ENCODE assay signal across 11 cellular contexts in the genomic region with DNA sequence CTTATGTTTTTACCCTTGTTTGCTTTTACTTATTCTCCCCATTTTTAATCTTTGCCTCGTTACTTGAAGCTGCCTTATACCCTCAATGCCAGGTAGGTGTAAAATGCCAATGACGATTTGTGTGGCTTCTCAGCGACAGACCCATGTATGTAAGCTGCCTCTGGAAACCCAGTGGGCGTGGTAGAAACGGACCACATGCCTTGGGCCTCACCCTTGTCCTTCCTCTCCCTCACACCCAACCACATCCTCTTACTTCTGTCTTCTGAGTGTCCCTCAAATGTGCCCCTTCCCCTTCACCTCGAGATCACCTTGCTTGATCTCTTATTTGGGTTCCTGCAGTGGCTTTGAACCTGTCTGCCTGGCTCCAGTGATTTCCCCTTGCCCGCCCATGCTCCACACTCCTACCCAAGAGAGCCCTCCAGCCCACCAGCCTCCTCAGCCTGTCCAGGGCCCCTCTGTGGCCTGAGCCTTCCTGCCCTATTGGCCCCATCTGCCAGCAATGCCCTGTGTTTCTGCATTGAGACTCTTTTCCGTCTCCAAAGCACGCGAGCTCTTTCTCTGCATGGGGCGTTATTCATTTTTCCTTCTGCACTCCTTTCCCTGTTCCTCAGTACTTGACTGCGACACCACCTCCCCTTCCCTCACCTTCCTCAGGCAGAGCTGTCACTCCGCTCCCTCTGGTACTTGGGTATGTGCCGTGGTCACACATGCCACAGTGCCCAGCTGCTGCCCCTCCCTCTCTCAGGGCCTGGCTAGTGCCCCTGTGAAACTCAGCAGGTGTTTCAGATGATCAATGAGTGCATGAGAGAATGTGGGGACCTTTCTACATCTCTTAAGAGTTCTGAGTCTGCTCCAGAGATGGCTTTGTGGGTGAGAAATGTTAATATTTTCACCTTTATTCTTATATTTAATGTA.
DNase-seq lines count a peak whose midpoint lies in the region; ATAC-seq and TF ChIP-seq lines count a peak whose summit lies in the region.
"Had no signal": no experiment of that assay in that cellular context is flagged by ENCODE, and none has a peak within 500 bp of the region (broad histone marks: within the 10 kb centered on the region; RNA-seq: fewer than 3 reads in every experiment).

No MANE protein-coding gene starts in this region.

- H3K27ac Mint-ChIP-seq in MCF 10A (ENCODE audit: low read depth, unreplicated experiment) (peak overlapping the region; percentile 53), WTC11 (peak overlapping the region; percentile 10), memory B cell (peak overlapping the region; percentile 33)

- H3K27me3 Mint-ChIP-seq in MCF 10A (ENCODE audit: insufficient read depth, unreplicated experiment) (no peaks in the 10 kb centered on the region), WTC11 (ENCODE audit: low read depth) (no peaks in the 10 kb centered on the region), memory B cell (no peaks in the 10 kb centered on the region)

- H3K36me3 Mint-ChIP-seq in MCF 10A (ENCODE audit: insufficient read depth, unreplicated experiment) (no peaks in the 10 kb centered on the region), WTC11 (no peaks in the 10 kb centered on the region), memory B cell (no peaks in the 10 kb centered on the region)

- H3K27me3 ChIP-seq in breast epithelium (no peaks in the 10 kb centered on the region), heart right ventricle (no peaks in the 10 kb centered on the region)

- CTCF ChIA-PET in MCF 10A (lab: Yijun Ruan, JAX) = interaction anchor here (0.6 to 4.7 kb wide), 6 partner anchors 14 to 572 kb away, joined by 4 to 20 read pairs (median 5); no protein-coding TSS in a partner anchor
- CTCF ChIA-PET in WTC11 (lab: Charles Lee) = interaction anchor here (0.9 kb wide), 1 partner anchor 116 kb away, joined by 3 read pairs; no protein-coding TSS in a partner anchor

- H3K36me3 ChIP-seq in breast epithelium (no peaks in the 10 kb centered on the region), heart right ventricle (no peaks in the 10 kb centered on the region)

- BruUV-seq in MCF 10A (replicated peaks; lab: Mats Ljungman, UMichigan) = no TSS peak

- DNase-seq in MCF 10A (ENCODE audit: unreplicated experiment) = no peak
- no peak for DNase-seq in breast epithelium (ENCODE audit: low spot score in 2 of 2)
- no peak for DNase-seq in WTC11 (ENCODE audit: low spot score)
- no peak for DNase-seq in memory B cell (ENCODE audit: low spot score in 2 of 2)
- no peak for DNase-seq in heart right ventricle
- DNase-seq in AML-193 (lab: John Stamatoyannopoulos, UW) = no peak
- DNase-seq in NCI-H1105 treated with DMSO at 0.1 percent for 48 hours (lab: John Stamatoyannopoulos, UW) = no peak
- DNase-seq: left colon, NCI-H2227 treated with DMSO at 0.1 percent for 48 hours, PC-3 had no signal

- H3K4me1 ChIP-seq in breast epithelium = no peaks in the 10 kb centered on the region
- H3K4me1 ChIP-seq in heart right ventricle = peaks cover 0 to 32% (median 14%) of the 10 kb centered on the region in 9 donors

- H3K4me3 ChIP-seq in breast epithelium (no peak overlapping the region), heart right ventricle (no peak overlapping the region)

- no peaks in the 10 kb centered on the region for H3K9me3 ChIP-seq in breast epithelium
- no peaks in the 10 kb centered on the region for H3K9me3 ChIP-seq in heart right ventricle

- H3K4me3 Mint-ChIP-seq in MCF 10A (ENCODE audit: unreplicated experiment) (no peak overlapping the region), WTC11 (no peak overlapping the region), memory B cell (no peak overlapping the region)

- ATAC-seq in WTC11 (no peak), memory B cell (ENCODE audit: low read depth) (no peak), GM21786 (IDR thresholded peaks at IDR 0.05; ENCODE audit: unreplicated experiment) (no peak), heart right ventricle (no peak)
- ATAC-seq: PC-3 had no signal

- H3K4me1 Mint-ChIP-seq in MCF 10A (ENCODE audit: insufficient read depth, unreplicated experiment) = peaks cover 22% of the 10 kb centered on the region
- H3K4me1 Mint-ChIP-seq in WTC11 = peaks cover 54% of the 10 kb centered on the region
- H3K4me1 Mint-ChIP-seq in memory B cell = peaks cover 32% of the 10 kb centered on the region

- TF ChIP-seq CTCF in MCF 10A (IDR thresholded peaks at IDR 0.05; ENCODE audit: unreplicated experiment) (no peak), breast epithelium (IDR thresholded peaks at IDR 0.05) (no peak), WTC11 (IDR thresholded peaks at IDR 0.05) (no peak), heart right ventricle (IDR thresholded peaks at IDR 0.05) (no peak)

- whole genome bisulfite sequencing in heart right ventricle, 2 donors = 90 to 93% methylated on average over 14 of the region's 14 CpGs

- H3K9me3 Mint-ChIP-seq in MCF 10A (ENCODE audit: unreplicated experiment) (no peaks in the 10 kb centered on the region), WTC11 (no peaks in the 10 kb centered on the region), memory B cell (no peaks in the 10 kb centered on the region)

- intact Hi-C loops in MCF 10A (cut with micrococcal nuclease) (loop anchor here (5.0 to 10.0 kb wide), 3 partner anchors 312 to 804 kb away; no protein-coding TSS in a partner anchor), breast epithelium (cut with DNase I; ENCODE audit: low total_unique reads) (no loop called here), heart right ventricle (cut with DNase I) (loop anchor here (5.0 to 10.0 kb wide), 11 partner anchors 83 to 997 kb away; a partner anchor contains a TSS)

- POLR2A ChIA-PET in MCF 10A (lab: Yijun Ruan, JAX) = interaction anchor here (2.0 kb wide), 1 partner anchor 55 kb away, joined by 4 read pairs; no protein-coding TSS in a partner anchor
- POLR2A ChIA-PET in WTC11 (lab: Charles Lee) = no interaction called here

- TF ChIP-seq POLR2A in breast epithelium (IDR thresholded peaks at IDR 0.05) = no peak

- H3K27ac ChIP-seq in breast epithelium (no peak overlapping the region), heart right ventricle (no peak overlapping the region)

TF ChIP-seq in WTC11, 78 proteins besides CTCF, POLR2A, EP300 and RAD21:
- TF ChIP-seq OVOL2 (CRISPR knock-in tag; IDR thresholded peaks at IDR 0.05; ENCODE audit: borderline replicate concordance) (no peak), RELA (CRISPR knock-in tag; IDR thresholded peaks at IDR 0.05; ENCODE audit: borderline replicate concordance) (no peak), TEAD1 (CRISPR knock-in tag; IDR thresholded peaks at IDR 0.05) (no peak), FOXJ3 (CRISPR knock-in tag; IDR thresholded peaks at IDR 0.05; ENCODE audit: borderline replicate concordance) (no peak), PRRX2 (CRISPR knock-in tag; IDR thresholded peaks at IDR 0.05) (no peak), CREM (CRISPR knock-in tag; IDR thresholded peaks at IDR 0.05) (no peak), ZNF121 (CRISPR knock-in tag; IDR thresholded peaks at IDR 0.05) (no peak), MYBL2 (CRISPR knock-in tag; IDR thresholded peaks at IDR 0.05) (no peak)
- TF ChIP-seq, protein P1, sequence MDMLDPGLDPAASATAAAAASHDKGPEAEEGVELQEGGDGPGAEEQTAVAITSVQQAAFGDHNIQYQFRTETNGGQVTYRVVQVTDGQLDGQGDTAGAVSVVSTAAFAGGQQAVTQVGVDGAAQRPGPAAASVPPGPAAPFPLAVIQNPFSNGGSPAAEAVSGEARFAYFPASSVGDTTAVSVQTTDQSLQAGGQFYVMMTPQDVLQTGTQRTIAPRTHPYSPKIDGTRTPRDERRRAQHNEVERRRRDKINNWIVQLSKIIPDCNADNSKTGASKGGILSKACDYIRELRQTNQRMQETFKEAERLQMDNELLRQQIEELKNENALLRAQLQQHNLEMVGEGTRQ (CRISPR knock-in tag; IDR thresholded peaks at IDR 0.05) = no peak
- TF ChIP-seq, protein P2, sequence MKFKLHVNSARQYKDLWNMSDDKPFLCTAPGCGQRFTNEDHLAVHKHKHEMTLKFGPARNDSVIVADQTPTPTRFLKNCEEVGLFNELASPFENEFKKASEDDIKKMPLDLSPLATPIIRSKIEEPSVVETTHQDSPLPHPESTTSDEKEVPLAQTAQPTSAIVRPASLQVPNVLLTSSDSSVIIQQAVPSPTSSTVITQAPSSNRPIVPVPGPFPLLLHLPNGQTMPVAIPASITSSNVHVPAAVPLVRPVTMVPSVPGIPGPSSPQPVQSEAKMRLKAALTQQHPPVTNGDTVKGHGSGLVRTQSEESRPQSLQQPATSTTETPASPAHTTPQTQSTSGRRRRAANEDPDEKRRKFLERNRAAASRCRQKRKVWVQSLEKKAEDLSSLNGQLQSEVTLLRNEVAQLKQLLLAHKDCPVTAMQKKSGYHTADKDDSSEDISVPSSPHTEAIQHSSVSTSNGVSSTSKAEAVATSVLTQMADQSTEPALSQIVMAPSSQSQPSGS (CRISPR knock-in tag; IDR thresholded peaks at IDR 0.05; ENCODE audit: borderline replicate concordance, low read depth) = no peak
- TF ChIP-seq, protein P3, sequence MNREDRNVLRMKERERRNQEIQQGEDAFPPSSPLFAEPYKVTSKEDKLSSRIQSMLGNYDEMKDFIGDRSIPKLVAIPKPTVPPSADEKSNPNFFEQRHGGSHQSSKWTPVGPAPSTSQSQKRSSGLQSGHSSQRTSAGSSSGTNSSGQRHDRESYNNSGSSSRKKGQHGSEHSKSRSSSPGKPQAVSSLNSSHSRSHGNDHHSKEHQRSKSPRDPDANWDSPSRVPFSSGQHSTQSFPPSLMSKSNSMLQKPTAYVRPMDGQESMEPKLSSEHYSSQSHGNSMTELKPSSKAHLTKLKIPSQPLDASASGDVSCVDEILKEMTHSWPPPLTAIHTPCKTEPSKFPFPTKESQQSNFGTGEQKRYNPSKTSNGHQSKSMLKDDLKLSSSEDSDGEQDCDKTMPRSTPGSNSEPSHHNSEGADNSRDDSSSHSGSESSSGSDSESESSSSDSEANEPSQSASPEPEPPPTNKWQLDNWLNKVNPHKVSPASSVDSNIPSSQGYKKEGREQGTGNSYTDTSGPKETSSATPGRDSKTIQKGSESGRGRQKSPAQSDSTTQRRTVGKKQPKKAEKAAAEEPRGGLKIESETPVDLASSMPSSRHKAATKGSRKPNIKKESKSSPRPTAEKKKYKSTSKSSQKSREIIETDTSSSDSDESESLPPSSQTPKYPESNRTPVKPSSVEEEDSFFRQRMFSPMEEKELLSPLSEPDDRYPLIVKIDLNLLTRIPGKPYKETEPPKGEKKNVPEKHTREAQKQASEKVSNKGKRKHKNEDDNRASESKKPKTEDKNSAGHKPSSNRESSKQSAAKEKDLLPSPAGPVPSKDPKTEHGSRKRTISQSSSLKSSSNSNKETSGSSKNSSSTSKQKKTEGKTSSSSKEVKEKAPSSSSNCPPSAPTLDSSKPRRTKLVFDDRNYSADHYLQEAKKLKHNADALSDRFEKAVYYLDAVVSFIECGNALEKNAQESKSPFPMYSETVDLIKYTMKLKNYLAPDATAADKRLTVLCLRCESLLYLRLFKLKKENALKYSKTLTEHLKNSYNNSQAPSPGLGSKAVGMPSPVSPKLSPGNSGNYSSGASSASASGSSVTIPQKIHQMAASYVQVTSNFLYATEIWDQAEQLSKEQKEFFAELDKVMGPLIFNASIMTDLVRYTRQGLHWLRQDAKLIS (CRISPR knock-in tag; IDR thresholded peaks at IDR 0.05; ENCODE audit: borderline replicate concordance) = no peak
